Comparison of ENCODE assay signal across 1 cellular context in genomic region chr1:186046437-186047233, GRCh38.
TF ChIP-seq lines count a peak whose summit lies in the region.

No MANE protein-coding gene starts in this region.

TF ChIP-seq in K562, 482 proteins besides CTCF, POLR2A, EP300 and RAD21 (continued from another document and continues in another):
- TF ChIP-seq CHD4 (IDR thresholded peaks at IDR 0.05; ENCODE audit: insufficient read depth, insufficient replicate concordance, low read depth, low read length, poor library complexity, severe bottlenecking): no peak
- peak; percentile 71; the same call in 1 of the 2 replicates for TF ChIP-seq PHB2 (IDR thresholded peaks at IDR 0.05; ENCODE audit: low read depth)
- TF ChIP-seq ELK1 (CRISPR knock-in tag; IDR thresholded peaks at IDR 0.05): no peak
- no peak for TF ChIP-seq LCOR (CRISPR knock-in tag; IDR thresholded peaks at IDR 0.05)
- no peak for TF ChIP-seq ZNF232 (CRISPR knock-in tag; IDR thresholded peaks at IDR 0.05)
- TF ChIP-seq PHF21A (IDR thresholded peaks at IDR 0.05; ENCODE audit: borderline replicate concordance, low read depth): no peak
- TF ChIP-seq CCAR2 (IDR thresholded peaks at IDR 0.05; ENCODE audit: low read depth, low read length): no peak
- TF ChIP-seq MITF (IDR thresholded peaks at IDR 0.05): no peak
- TF ChIP-seq ZFP91 (CRISPR knock-in tag; IDR thresholded peaks at IDR 0.05): no peak
- peak in 1 of 2 experiments; percentile 44; a peak in 1 of 4 replicates for TF ChIP-seq MNT (conservative IDR thresholded peaks at IDR 0.05)
- TF ChIP-seq ZNF592 (IDR thresholded peaks at IDR 0.05): 0 out of 2 replicates have a peak, but pooled peaks have one; percentile 14
- peak in 1 of 2 experiments; percentile 71; a peak in 1 of 4 replicates for TF ChIP-seq ARNT (IDR thresholded peaks at IDR 0.05)
- TF ChIP-seq ZSCAN32 (CRISPR knock-in tag; IDR thresholded peaks at IDR 0.05): no peak
- TF ChIP-seq POLR2AphosphoS2 (IDR thresholded peaks at IDR 0.05; ENCODE audit: low read length): no peak
- peak; percentile 84 to 87 for TF ChIP-seq KDM1A (IDR thresholded peaks at IDR 0.05)
- no peak for TF ChIP-seq ETV6 (IDR thresholded peaks at IDR 0.05; ENCODE audit: borderline replicate concordance in 1 of 2, low read depth in 2 of 2, low read length in 1 of 2)
- no peak for TF ChIP-seq ETV6 (CRISPR knock-in tag; IDR thresholded peaks at IDR 0.05; ENCODE audit: borderline replicate concordance)
- no peak for TF ChIP-seq ZNF217 (CRISPR knock-in tag; IDR thresholded peaks at IDR 0.05)
- TF ChIP-seq NR2C1 (IDR thresholded peaks at IDR 0.05): no peak
- TF ChIP-seq NR2C1 (tag; IDR thresholded peaks at IDR 0.05): no peak
- TF ChIP-seq RB1 (IDR thresholded peaks at IDR 0.05; ENCODE audit: low read depth): no peak
- TF ChIP-seq ZNF41 (CRISPR knock-in tag; conservative IDR thresholded peaks at IDR 0.05): no peak
- no peak for TF ChIP-seq ZNF778 (CRISPR knock-in tag; IDR thresholded peaks at IDR 0.05)
- no peak for TF ChIP-seq ERF (CRISPR knock-in tag; IDR thresholded peaks at IDR 0.05)
- TF ChIP-seq BCOR (IDR thresholded peaks at IDR 0.05): 0 out of 2 replicates have a peak, but pooled peaks have one; percentile 30
- TF ChIP-seq BRF2 (IDR thresholded peaks at IDR 0.05; ENCODE audit: borderline replicate concordance, insufficient read depth, insufficient read length): no peak
- no peak for TF ChIP-seq ZKSCAN3 (CRISPR knock-in tag; IDR thresholded peaks at IDR 0.05)
- peak; percentile 71; the same call in 1 of the 2 replicates for TF ChIP-seq JUND (IDR thresholded peaks at IDR 0.05; ENCODE audit: borderline replicate concordance, low read depth, low read length)
- TF ChIP-seq JUND (tag; IDR thresholded peaks at IDR 0.05; ENCODE audit: borderline replicate concordance, low read depth, low read length): peak; percentile 29; the same call in 1 of the 3 replicates
- TF ChIP-seq NFIC (IDR thresholded peaks at IDR 0.05): peak; percentile 83
- no peak for TF ChIP-seq ZNF324 (CRISPR knock-in tag; IDR thresholded peaks at IDR 0.05)
- no peak for TF ChIP-seq POU5F1 (IDR thresholded peaks at IDR 0.05; ENCODE audit: borderline replicate concordance, low read depth, low read length, partially characterized antibody)
- TF ChIP-seq POLR2H (tag; IDR thresholded peaks at IDR 0.05; ENCODE audit: low read depth): no peak
- no peak for TF ChIP-seq RUNX1 (IDR thresholded peaks at IDR 0.05; ENCODE audit: low read depth)
- TF ChIP-seq HDGF (IDR thresholded peaks at IDR 0.05): no peak
- no peak for TF ChIP-seq ATF4 (CRISPR knock-in tag; IDR thresholded peaks at IDR 0.05)
- TF ChIP-seq MTA2 (IDR thresholded peaks at IDR 0.05; ENCODE audit: low read depth): peak; percentile 82
- no peak for TF ChIP-seq CBX3 (IDR thresholded peaks at IDR 0.05; ENCODE audit: borderline replicate concordance in 1 of 2, low read length in 2 of 2)
- no peak for TF ChIP-seq MAFG (tag; conservative IDR thresholded peaks at IDR 0.05)
- no peak for TF ChIP-seq ZNF639 (CRISPR knock-in tag; conservative IDR thresholded peaks at IDR 0.05 in 1 of 2, IDR thresholded peaks at IDR 0.05 in 1 of 2)
- TF ChIP-seq ZC3H4 (CRISPR knock-in tag; IDR thresholded peaks at IDR 0.05; ENCODE audit: borderline replicate concordance): no peak
- peak; percentile 98 for TF ChIP-seq CBFA2T3 (IDR thresholded peaks at IDR 0.05)
- TF ChIP-seq MIER1 (IDR thresholded peaks at IDR 0.05; ENCODE audit: low read depth): no peak
- no peak for TF ChIP-seq BRD4 (IDR thresholded peaks at IDR 0.05)
- TF ChIP-seq ZNF586 (CRISPR knock-in tag; conservative IDR thresholded peaks at IDR 0.05): no peak
- no peak for TF ChIP-seq HEY1 (CRISPR knock-in tag; IDR thresholded peaks at IDR 0.05; ENCODE audit: borderline replicate concordance)
- no peak; the same call in 1 of the 2 replicates for TF ChIP-seq ZNF263 (CRISPR knock-in tag; IDR thresholded peaks at IDR 0.05; ENCODE audit: borderline replicate concordance)
- no peak for TF ChIP-seq PRMT5 (CRISPR knock-in tag; IDR thresholded peaks at IDR 0.05)
- TF ChIP-seq NEUROD1 (IDR thresholded peaks at IDR 0.05; ENCODE audit: borderline replicate concordance, low read depth, low read length, partially characterized antibody): no peak
- peak in 1 of 2 experiments; percentile 69; a peak in 2 of 4 replicates for TF ChIP-seq ZMIZ1 (IDR thresholded peaks at IDR 0.05; ENCODE audit: low read depth in 2 of 2, low read length in 2 of 2)
- no peak for TF ChIP-seq SMARCA5 (IDR thresholded peaks at IDR 0.05)
- no peak for TF ChIP-seq MAZ (CRISPR knock-in tag; conservative IDR thresholded peaks at IDR 0.05 in 1 of 2, IDR thresholded peaks at IDR 0.05 in 1 of 2)
- TF ChIP-seq ZNF24 (IDR thresholded peaks at IDR 0.05): no peak
- no peak for TF ChIP-seq MYBL2 (IDR thresholded peaks at IDR 0.05; ENCODE audit: low read depth)
- no peak for TF ChIP-seq MYBL2 (CRISPR knock-in tag; IDR thresholded peaks at IDR 0.05; ENCODE audit: borderline replicate concordance)
- TF ChIP-seq ZFP30 (CRISPR knock-in tag; IDR thresholded peaks at IDR 0.05; ENCODE audit: borderline replicate concordance): no peak
- TF ChIP-seq ZKSCAN1 (IDR thresholded peaks at IDR 0.05; ENCODE audit: low read depth, low read length): no peak
- no peak for TF ChIP-seq ESRRA (IDR thresholded peaks at IDR 0.05; ENCODE audit: borderline replicate concordance, low read depth)
